ENCODE assay signal across 12 cellular contexts in genomic region chr6:85078071-85078470, GRCh38.
A peak's percentile ranks its signal among the peaks of the same experiment; 100 is the strongest.
DNase-seq lines count a peak whose midpoint lies in the region; ATAC-seq and TF ChIP-seq lines count a peak whose summit lies in the region.
"Had no signal": no experiment of that assay in that cellular context is flagged by ENCODE, and none has a peak within 500 bp of the region (broad histone marks: within the 10 kb centered on the region; RNA-seq: fewer than 3 reads in every experiment).

No MANE protein-coding gene starts in this region.

- POLR2A ChIA-PET in activated CD8-positive, alpha-beta T cell treated with anti-CD3 and anti-CD28 coated beads, Interleukin-2, amount 10 ng/mL, durations not matched to agents 7 days and 5 days (lab: Charles Lee), result no interaction called here
- POLR2A ChIA-PET in OCI-LY7 (lab: Charles Lee), result interaction anchor here (1.2 kb wide), 1 partner anchor 31 kb away, joined by 6 read pairs; no protein-coding TSS in a partner anchor

- no TSS peak for BruUV-seq in OCI-LY7 (replicated peaks; lab: Mats Ljungman, UMichigan)

- no peak overlapping the region for H3K27ac ChIP-seq in OCI-LY7 (ENCODE audit: low read depth, low read length, poor library complexity, severe bottlenecking)
- H3K27ac ChIP-seq: tibial artery had no signal

- CTCF ChIA-PET in activated CD8-positive, alpha-beta T cell treated with anti-CD3 and anti-CD28 coated beads, Interleukin-2, amount 10 ng/mL, durations not matched to agents 7 days and 5 days (lab: Charles Lee), result interaction anchor here (1.0 kb wide), 1 partner anchor 9 kb away, joined by 3 read pairs; no protein-coding TSS in a partner anchor
- CTCF ChIA-PET in OCI-LY7 (lab: Charles Lee; ENCODE audit: unreplicated experiment), result no interaction called here

- peak; percentile 74; the same call in 2 of the 3 replicates for ATAC-seq in SK-N-SH treated with all-trans-retinoic acid at 6 μM for 48 hours
- ATAC-seq in activated CD8-positive, alpha-beta T cell treated with anti-CD3 and anti-CD28 coated beads, Interleukin-2, amount 10 ng/mL, durations not matched to agents 7 days and 5 days, result no peak
- ATAC-seq: activated T-helper 17 cell treated with anti-CD3 and anti-CD28 coated beads, Interleukin-2, amount 50 U/mL, for 72 hours had no signal

- no peaks in the 10 kb centered on the region for H3K9me3 ChIP-seq in OCI-LY7 (ENCODE audit: low read length)
- H3K9me3 ChIP-seq: tibial artery had no signal

- no peaks in the 10 kb centered on the region for H3K4me1 Mint-ChIP-seq in activated T-cell treated with anti-CD3 and anti-CD28 coated beads, Interleukin-2, amount 50 U/mL, for 24 hours (ENCODE audit: low read depth)
- no peaks in the 10 kb centered on the region for H3K4me1 Mint-ChIP-seq in activated CD8-positive, alpha-beta T cell treated with anti-CD3 and anti-CD28 coated beads, Interleukin-2, amount 10 ng/mL, durations not matched to agents 7 days and 5 days (ENCODE audit: low read depth)
- H3K4me1 Mint-ChIP-seq: activated T-helper 17 cell treated with anti-CD3 and anti-CD28 coated beads, Interleukin-2, amount 50 U/mL, for 72 hours; B cell; neural crest cell had no signal

- no peak overlapping the region for H3K27ac Mint-ChIP-seq in activated T-cell treated with anti-CD3 and anti-CD28 coated beads, Interleukin-2, amount 50 U/mL, for 24 hours
- no peak overlapping the region for H3K27ac Mint-ChIP-seq in activated CD8-positive, alpha-beta T cell treated with anti-CD3 and anti-CD28 coated beads, Interleukin-2, amount 10 ng/mL, durations not matched to agents 7 days and 5 days
- H3K27ac Mint-ChIP-seq: activated T-helper 17 cell treated with anti-CD3 and anti-CD28 coated beads, Interleukin-2, amount 50 U/mL, for 72 hours; B cell had no signal

- H3K4me3 ChIP-seq in fibroblast of the aortic adventitia (ENCODE audit: low read depth, low read length) (no peak overlapping the region), OCI-LY7 (ENCODE audit: low read depth, low read length, poor library complexity, severe bottlenecking) (no peak overlapping the region)
- H3K4me3 ChIP-seq: tibial artery had no signal

- no peak overlapping the region for H3K4me2 ChIP-seq in OCI-LY7 (ENCODE audit: low read length)

- H3K79me2 ChIP-seq in OCI-LY7 (ENCODE audit: insufficient read depth, low read depth, low read length), result no peaks in the 10 kb centered on the region

- no peaks in the 10 kb centered on the region for H3K36me3 ChIP-seq in OCI-LY7 (ENCODE audit: insufficient read depth, low read length)
- H3K36me3 ChIP-seq: tibial artery had no signal

- no peaks in the 10 kb centered on the region for H3K36me3 Mint-ChIP-seq in activated T-cell treated with anti-CD3 and anti-CD28 coated beads, Interleukin-2, amount 50 U/mL, for 24 hours (ENCODE audit: low read depth)
- no peaks in the 10 kb centered on the region for H3K36me3 Mint-ChIP-seq in activated CD8-positive, alpha-beta T cell treated with anti-CD3 and anti-CD28 coated beads, Interleukin-2, amount 10 ng/mL, durations not matched to agents 7 days and 5 days (ENCODE audit: low read depth)

- DNase-seq in A172 (ENCODE audit: low spot score) (peak; percentile 93), HCEC 1CT (peak; percentile 97), fibroblast of the aortic adventitia (ENCODE audit: low read depth) (peak; percentile 78), OCI-LY7 (ENCODE audit: low spot score) (no peak)
- no peak for DNase-seq in activated T-cell treated with anti-CD3 and anti-CD28 coated beads, Interleukin-2, amount 50 U/mL, for 24 hours
- DNase-seq in activated naive CD4-positive, alpha-beta T cell treated with anti-CD3 and anti-CD28 coated beads, Interleukin-2, amount 50 U/mL, for 16 hours, result no peak
- DNase-seq in activated CD8-positive, alpha-beta T cell treated with anti-CD3 and anti-CD28 coated beads, Interleukin-2, amount 10 ng/mL, durations not matched to agents 7 days and 5 days, result no peak
- DNase-seq: tibial artery had no signal

- TF ChIP-seq CTCF in fibroblast of the aortic adventitia (IDR thresholded peaks at IDR 0.05; ENCODE audit: insufficient read depth, low read length) (no peak), OCI-LY7 (conservative IDR thresholded peaks at IDR 0.05; ENCODE audit: low read length) (no peak)

- H3K4me3 Mint-ChIP-seq in activated T-cell treated with anti-CD3 and anti-CD28 coated beads, Interleukin-2, amount 50 U/mL, for 24 hours, result no peak overlapping the region
- H3K4me3 Mint-ChIP-seq in activated CD8-positive, alpha-beta T cell treated with anti-CD3 and anti-CD28 coated beads, Interleukin-2, amount 10 ng/mL, durations not matched to agents 7 days and 5 days, result no peak overlapping the region
- H3K4me3 Mint-ChIP-seq: activated T-helper 17 cell treated with anti-CD3 and anti-CD28 coated beads, Interleukin-2, amount 50 U/mL, for 72 hours; B cell; neural crest cell had no signal

- no peak overlapping the region for H2AFZ ChIP-seq in OCI-LY7 (ENCODE audit: low read length)

- no peaks in the 10 kb centered on the region for H3K27me3 Mint-ChIP-seq in activated T-cell treated with anti-CD3 and anti-CD28 coated beads, Interleukin-2, amount 50 U/mL, for 24 hours
- H3K27me3 Mint-ChIP-seq in activated CD8-positive, alpha-beta T cell treated with anti-CD3 and anti-CD28 coated beads, Interleukin-2, amount 10 ng/mL, durations not matched to agents 7 days and 5 days (ENCODE audit: low read depth), result no peaks in the 10 kb centered on the region
- H3K27me3 Mint-ChIP-seq: activated T-helper 17 cell treated with anti-CD3 and anti-CD28 coated beads, Interleukin-2, amount 50 U/mL, for 72 hours; B cell had no signal

- no peaks in the 10 kb centered on the region for H3K9me2 ChIP-seq in OCI-LY7 (ENCODE audit: insufficient read depth, low read length)

- H4K20me1 ChIP-seq in OCI-LY7 (ENCODE audit: insufficient read depth, low read length), result no peaks in the 10 kb centered on the region

- intact Hi-C loops in OCI-LY7 (cut with micrococcal nuclease; ENCODE audit: unreplicated experiment), result no loop called here

- H3K4me1 ChIP-seq in OCI-LY7 (ENCODE audit: insufficient read depth, low read length, poor library complexity, severe bottlenecking), result no peaks in the 10 kb centered on the region
- H3K4me1 ChIP-seq: tibial artery had no signal

- H3K9me3 Mint-ChIP-seq in activated T-cell treated with anti-CD3 and anti-CD28 coated beads, Interleukin-2, amount 50 U/mL, for 24 hours, result peaks cover 2% of the 10 kb centered on the region
- no peaks in the 10 kb centered on the region for H3K9me3 Mint-ChIP-seq in activated CD8-positive, alpha-beta T cell treated with anti-CD3 and anti-CD28 coated beads, Interleukin-2, amount 10 ng/mL, durations not matched to agents 7 days and 5 days (ENCODE audit: insufficient read depth)
- H3K9me3 Mint-ChIP-seq: activated T-helper 17 cell treated with anti-CD3 and anti-CD28 coated beads, Interleukin-2, amount 50 U/mL, for 72 hours; neural crest cell had no signal

TF ChIP-seq in SK-N-SH treated with all-trans-retinoic acid at 6 μM for 48 hours, 23 proteins besides CTCF, POLR2A, EP300 and RAD21 (continues in another document):
- TF ChIP-seq TOX (CRISPR knock-in tag; IDR thresholded peaks at IDR 0.05; ENCODE audit: borderline replicate concordance) (no peak), POU6F1 (CRISPR knock-in tag; IDR thresholded peaks at IDR 0.05; ENCODE audit: borderline replicate concordance, low read depth) (no peak), ZNF565 (CRISPR knock-in tag; conservative IDR thresholded peaks at IDR 0.05; ENCODE audit: low read depth) (no peak), ZC3H10 (CRISPR knock-in tag; IDR thresholded peaks at IDR 0.05) (no peak), TCF4 (CRISPR knock-in tag; IDR thresholded peaks at IDR 0.05; ENCODE audit: borderline replicate concordance) (no peak), ZNF8 (CRISPR knock-in tag; IDR thresholded peaks at IDR 0.05) (no peak), CSRNP3 (CRISPR knock-in tag; IDR thresholded peaks at IDR 0.05) (no peak), ESRRG (CRISPR knock-in tag; IDR thresholded peaks at IDR 0.05) (no peak), ZFP30 (CRISPR knock-in tag; IDR thresholded peaks at IDR 0.05) (no peak)

Comparison
In these comparisons a context has a peak if more than half of its experiments do, and no peak if none do; other contexts are left out.
1. DNase-seq: peak in A172 (single experiment), HCEC 1CT (single experiment) and fibroblast of the aortic adventitia (single experiment); none in activated T-cell treated with anti-CD3 and anti-CD28 coated beads, Interleukin-2, amount 50 U/mL, for 24 hours (single experiment), activated naive CD4-positive, alpha-beta T cell treated with anti-CD3 and anti-CD28 coated beads, Interleukin-2, amount 50 U/mL, for 16 hours (single experiment), activated CD8-positive, alpha-beta T cell treated with anti-CD3 and anti-CD28 coated beads, Interleukin-2, amount 10 ng/mL, durations not matched to agents 7 days and 5 days (single experiment) and OCI-LY7 (single experiment).